In genomic region chr2:87573880-87574517, GRCh38 we compare ENCODE assay signal across 7 cellular contexts.
DNase-seq lines count a peak whose midpoint lies in the region; ATAC-seq, FAIRE-seq and TF ChIP-seq lines count a peak whose summit lies in the region.
"Not testable (repeated sequence)": the region's sequence is repeated elsewhere in the genome, so short reads cannot be mapped to it uniquely, and the experiment has no call there.

No MANE protein-coding gene starts in this region.

- BruUV-seq in HepG2 (replicated peaks; lab: Mats Ljungman, UMichigan): not testable (repeated sequence)

- TF ChIP-seq POLR2A in heart left ventricle (IDR thresholded peaks at IDR 0.05); HepG2 (IDR thresholded peaks at IDR 0.05; ENCODE audit: insufficient read depth in 1 of 2, low read depth in 2 of 2, low read length in 2 of 2): not testable (repeated sequence)

- TF ChIP-seq CTCF in HEK293 (tag by site-specific recombination; IDR thresholded peaks at IDR 0.05); heart left ventricle (IDR thresholded peaks at IDR 0.05); HepG2 (CRISPR knock-in tag; IDR thresholded peaks at IDR 0.05); psoas muscle (IDR thresholded peaks at IDR 0.05): not testable (repeated sequence)

- H2AFZ ChIP-seq in HepG2 (ENCODE audit: low read length): not testable (repeated sequence)

- not testable (repeated sequence) for TF ChIP-seq EP300 in HepG2 (IDR thresholded peaks at IDR 0.05; ENCODE audit: low read depth in 2 of 2, low read length in 2 of 2); HepG2 (CRISPR knock-in tag; IDR thresholded peaks at IDR 0.05; ENCODE audit: borderline replicate concordance)

- not testable (repeated sequence) for H4K20me1 ChIP-seq in HepG2 (ENCODE audit: insufficient read depth, low read length)

- in situ Hi-C loops in HepG2 (cut with HindIII; ENCODE audit: extremely low pct_ligation_motif_present, low pct_unique_long_range_greater_than_20kb): not testable (repeated sequence)

- not testable (repeated sequence) for H3K36me3 ChIP-seq in HEK293 (ENCODE audit: control insufficient read depth in 2 of 2, insufficient read depth in 1 of 2, low read length in 2 of 2); heart left ventricle; HepG2 (replicated peaks in 1 of 2; ENCODE audit: control insufficient read depth in 1 of 2, insufficient read depth in 2 of 2, low read length in 2 of 2); psoas muscle (ENCODE audit: insufficient read depth in 1 of 2, low read depth in 1 of 2)

- peak; percentile 57 for ATAC-seq in Right ventricle myocardium inferior
- ATAC-seq in heart left ventricle: peak; percentile 4 to 53 (median 38)
- peak; percentile 71 for ATAC-seq in left ventricle myocardium superior
- not testable (repeated sequence) for ATAC-seq in HepG2
- ATAC-seq in psoas muscle: peak; percentile 24 to 73 (median 50)

- H3K27me3 ChIP-seq in heart left ventricle; HepG2 (ENCODE audit: control insufficient read depth in 1 of 2, insufficient read depth in 2 of 2, low read length in 2 of 2); psoas muscle (ENCODE audit: insufficient read depth in 3 of 3, low read length in 2 of 3): not testable (repeated sequence)

- peak; percentile 40 for FAIRE-seq in HepG2 (lab: Jason Lieb, UNC)

- not testable (repeated sequence) for H3K4me1 ChIP-seq in HEK293 (ENCODE audit: control insufficient read depth, insufficient read depth, low read length); heart left ventricle; psoas muscle
- H3K4me1 ChIP-seq in HepG2 (ENCODE audit: insufficient read depth, low read length): peaks cover 29% of the 10 kb centered on the region

- not testable (repeated sequence) for H3K9ac ChIP-seq in HepG2 (ENCODE audit: insufficient read depth, low read depth, low read length)

- H3K9me3 ChIP-seq in HEK293 (ENCODE audit: control insufficient read depth, insufficient read depth, low read depth, low read length); heart left ventricle; HepG2 (ENCODE audit: low read length); psoas muscle: not testable (repeated sequence)

- CTCF ChIA-PET in HEK293 (lab: Yijun Ruan, JAX); HepG2 (lab: Yijun Ruan, JAX; ENCODE audit: low intra/inter-chr PET ratio, low total read pairs): not testable (repeated sequence)

- TF ChIP-seq RAD21 in HepG2 (CRISPR knock-in tag; IDR thresholded peaks at IDR 0.05): not testable (repeated sequence)

- H3K27ac ChIP-seq in HEK293 (ENCODE audit: extremely low read depth, low read depth, low read length): peak overlapping the region; percentile 41; the same call in 1 of the 2 replicates
- H3K27ac ChIP-seq in heart left ventricle; HepG2 (ENCODE audit: extremely low read length, insufficient read depth, low read length); psoas muscle: not testable (repeated sequence)

- peak overlapping the region; percentile 39; the same call in 1 of the 2 replicates for H3K4me2 ChIP-seq in HepG2 (ENCODE audit: low read depth, low read length)

- DNase-seq in RPMI7951 (ENCODE audit: low read depth): peak; percentile 61
- not testable (repeated sequence) for DNase-seq in Right ventricle myocardium inferior (ENCODE audit: missing footprints); heart left ventricle; left ventricle myocardium superior; HepG2 (ENCODE audit: low spot score); psoas muscle

- 34 to 44% methylated on average over 3 of the region's 9 CpGs; no CpG with 5 or more reads in 2 of the 4 donors for WGBS in heart left ventricle, 4 donors
- 69% methylated on average over 2 of the region's 9 CpGs for WGBS in HepG2 (ENCODE audit: low lambda C conversion rate)
- 44 to 54% (median 44%) methylated on average over 1 to 3 of the region's 9 CpGs for WGBS in psoas muscle, 3 donors

- POLR2A ChIA-PET in HEK293 (lab: Yijun Ruan, JAX); HepG2 (lab: Yijun Ruan, JAX): not testable (repeated sequence)

- H3K79me2 ChIP-seq in HepG2 (ENCODE audit: insufficient read depth, low read length): not testable (repeated sequence)

- not testable (repeated sequence) for H3K4me3 ChIP-seq in HEK293 (ENCODE audit: low read depth, low read length); heart left ventricle; HepG2 (replicated peaks in 1 of 3; ENCODE audit: insufficient read depth in 1 of 3, low read depth in 2 of 3, low read length in 3 of 3); psoas muscle

- intact Hi-C loops in Right ventricle myocardium inferior (cut with DNase I); heart left ventricle (cut with DNase I); left ventricle myocardium superior (cut with micrococcal nuclease); HepG2 (cut with micrococcal nuclease; ENCODE audit: unreplicated experiment); psoas muscle (cut with DNase I): not testable (repeated sequence)
